Comparison of ENCODE assay signal across 8 cellular contexts in genomic region chr9:116861321-116861720, GRCh38.
"Had no signal": no experiment of that assay in that cellular context is flagged by ENCODE, and none has a peak within 500 bp of the region (broad histone marks: within the 10 kb centered on the region; RNA-seq: fewer than 3 reads in every experiment).

No MANE protein-coding gene starts in this region.

- H2AFZ ChIP-seq: GM23248 had no signal

- H3K4me3 ChIP-seq: GM23248, HAP-1, K562 had no signal

- H3K27ac ChIP-seq: GM23248 had no signal

- H3K36me3 ChIP-seq: HAP-1 had no signal

- H3K4me1 ChIP-seq: HAP-1 had no signal

- DNase-seq: GM23248, GOT3, H7, HFFc6, IMR-90, KG1 had no signal

- H3K9me3 ChIP-seq: HAP-1 had no signal

- H3K9ac ChIP-seq: GM23248 had no signal
